In genomic region chr11:34235189-34235588, GRCh38 we compare ENCODE assay signal across 14 cellular contexts.
DNase-seq lines count a peak whose midpoint lies in the region; ATAC-seq and TF ChIP-seq lines count a peak whose summit lies in the region.
"Had no signal": no experiment of that assay in that cellular context is flagged by ENCODE, and none has a peak within 500 bp of the region (broad histone marks: within the 10 kb centered on the region; RNA-seq: fewer than 3 reads in every experiment).

No MANE protein-coding gene starts in this region.

- no peaks in the 10 kb centered on the region for H3K27me3 ChIP-seq in upper lobe of right lung
- H3K27me3 ChIP-seq in suprapubic skin: no peaks in the 10 kb centered on the region
- H3K27me3 ChIP-seq: ovary had no signal

- peak; percentile 38 for ATAC-seq in GM18505 (IDR thresholded peaks at IDR 0.05; ENCODE audit: unreplicated experiment)
- ATAC-seq in GM21390 (IDR thresholded peaks at IDR 0.05; ENCODE audit: unreplicated experiment): peak; percentile 31
- peak; percentile 48 for ATAC-seq in HG03378 (IDR thresholded peaks at IDR 0.05; ENCODE audit: unreplicated experiment)
- ATAC-seq in effector memory CD8-positive, alpha-beta T cell (replicated peaks): peak; percentile 11
- no peak for ATAC-seq in upper lobe of right lung

- WGBS in suprapubic skin: 70% methylated on average over 4 of the region's 4 CpGs

- H3K36me3 Mint-ChIP-seq in effector memory CD8-positive, alpha-beta T cell (ENCODE audit: insufficient read depth): no peaks in the 10 kb centered on the region
- H3K36me3 Mint-ChIP-seq: activated naive CD4-positive, alpha-beta T cell treated with anti-CD3 and anti-CD28 coated beads, Interleukin-2, amount 50 U/mL, for 24 hours had no signal

- H3K27ac Mint-ChIP-seq in effector memory CD8-positive, alpha-beta T cell: peak overlapping the region in 1 of 2 donors; percentile 36
- H3K27ac Mint-ChIP-seq: activated naive CD4-positive, alpha-beta T cell treated with anti-CD3 and anti-CD28 coated beads, Interleukin-2, amount 50 U/mL, for 24 hours had no signal

- H3K27ac ChIP-seq in upper lobe of right lung (no peak overlapping the region), suprapubic skin (no peak overlapping the region)
- H3K27ac ChIP-seq: left ventricle myocardium inferior, ovary had no signal

- TF ChIP-seq EP300 in suprapubic skin (IDR thresholded peaks at IDR 0.05): no peak

- peak overlapping the region; percentile 8 to 41 for H3K4me3 Mint-ChIP-seq in effector memory CD8-positive, alpha-beta T cell
- H3K4me3 Mint-ChIP-seq: activated naive CD4-positive, alpha-beta T cell treated with anti-CD3 and anti-CD28 coated beads, Interleukin-2, amount 50 U/mL, for 24 hours had no signal

- no peaks in the 10 kb centered on the region for H3K9me3 Mint-ChIP-seq in effector memory CD8-positive, alpha-beta T cell
- H3K9me3 Mint-ChIP-seq: activated naive CD4-positive, alpha-beta T cell treated with anti-CD3 and anti-CD28 coated beads, Interleukin-2, amount 50 U/mL, for 24 hours had no signal

- peaks cover 7% of the 10 kb centered on the region for H3K4me1 ChIP-seq in upper lobe of right lung
- peaks cover 9% of the 10 kb centered on the region for H3K4me1 ChIP-seq in suprapubic skin
- H3K4me1 ChIP-seq: left ventricle myocardium inferior had no signal

- H3K36me3 ChIP-seq in upper lobe of right lung: no peaks in the 10 kb centered on the region
- no peaks in the 10 kb centered on the region for H3K36me3 ChIP-seq in suprapubic skin
- H3K36me3 ChIP-seq: left ventricle myocardium inferior, ovary had no signal

- H3K4me1 Mint-ChIP-seq in effector memory CD8-positive, alpha-beta T cell (ENCODE audit: low read depth in 2 of 2): peaks cover 14 to 15% of the 10 kb centered on the region in 2 donors

- TF ChIP-seq CTCF in upper lobe of right lung (IDR thresholded peaks at IDR 0.05) (no peak), suprapubic skin (IDR thresholded peaks at IDR 0.05) (no peak)

- intact Hi-C loops in upper lobe of right lung (cut with DNase I): no loop called here

- H3K4me3 ChIP-seq in upper lobe of right lung (no peak overlapping the region), suprapubic skin (no peak overlapping the region)
- H3K4me3 ChIP-seq: left ventricle myocardium inferior, ovary had no signal

- no peak for TF ChIP-seq POLR2A in GM18505 (IDR thresholded peaks at IDR 0.05; ENCODE audit: borderline replicate concordance, extremely low read depth, insufficient read depth, insufficient read length)
- TF ChIP-seq POLR2A in suprapubic skin (IDR thresholded peaks at IDR 0.05): no peak

- H3K9me3 ChIP-seq in upper lobe of right lung: no peaks in the 10 kb centered on the region
- no peaks in the 10 kb centered on the region for H3K9me3 ChIP-seq in suprapubic skin
- H3K9me3 ChIP-seq: left ventricle myocardium inferior, ovary had no signal

- DNase-seq in effector memory CD8-positive, alpha-beta T cell: no peak
- DNase-seq in COLO829 (ENCODE audit: low spot score) (no peak), upper lobe of right lung (no peak), suprapubic skin (ENCODE audit: low spot score in 2 of 2) (no peak), ecto neural progenitor cell (ENCODE audit: low spot score) (no peak)
- DNase-seq: dermis blood vessel endothelial cell; left ventricle myocardium inferior; NCI-H2171; ovary; stimulated activated CD4-positive, alpha-beta T cell treated with anti-CD3 and anti-CD28 coated beads, Interleukin-1b, Interleukin-23, amount 100 ng/mL, for 48 hours had no signal

- peaks cover 13 to 16% of the 10 kb centered on the region in 2 donors for H3K27me3 Mint-ChIP-seq in effector memory CD8-positive, alpha-beta T cell
- H3K27me3 Mint-ChIP-seq: activated naive CD4-positive, alpha-beta T cell treated with anti-CD3 and anti-CD28 coated beads, Interleukin-2, amount 50 U/mL, for 24 hours had no signal
